Comparison of ENCODE assay signal across 13 cellular contexts in genomic region chr21:45378258-45378966, GRCh38. TPM values are rescaled to one million over a fixed set of nuclear protein-coding genes. Genes with fewer than 3 reads are reported as not detected.
DNase-seq lines count a peak whose midpoint lies in the region; ATAC-seq, FAIRE-seq and TF ChIP-seq lines count a peak whose summit lies in the region.
"Had no signal": no experiment of that assay in that cellular context is flagged by ENCODE, and none has a peak within 500 bp of the region (broad histone marks: within the 10 kb centered on the region; RNA-seq: fewer than 3 reads in every experiment).

No MANE protein-coding gene starts in this region.

- 54 to 62% (median 60%) methylated on average over 13 of the region's 13 CpGs for WGBS in ovary, 3 donors

- H3K9me3 ChIP-seq in SJSA1 (replicated peaks) (no peaks in the 10 kb centered on the region), ovary (no peaks in the 10 kb centered on the region)
- H3K9me3 ChIP-seq: adrenal gland had no signal

- no peak for FAIRE-seq in D721Med (lab: Jason Lieb, UNC)
- FAIRE-seq: small intestine had no signal

- DNase-seq in ELR (ENCODE audit: low read depth) (peak; percentile 85), SJSA1 (ENCODE audit: low read depth in 1 of 2, low spot score in 2 of 2) (peak; percentile 95 to 98), foreskin melanocyte (peak; percentile 88), ovary (peak in 4 of 5 donors; percentile 5 to 32 (median 18)), D721Med (ENCODE audit: insufficient read length, low spot score) (no peak)
- DNase-seq in stimulated activated naive CD8-positive, alpha-beta T cell treated with anti-CD3 and anti-CD28 coated beads, Interleukin-15, amount 100 ng/mL, for 72 hours: no peak
- DNase-seq: activated CD8-positive, alpha-beta T cell treated with anti-CD3 and anti-CD28 coated beads, Interleukin-2, amount 10 ng/mL, durations not matched to agents 7 days and 5 days; NCI-H524; small intestine; T-helper 1 cell had no signal

- no peaks in the 10 kb centered on the region for H3K9me3 Mint-ChIP-seq in stimulated activated naive CD8-positive, alpha-beta T cell treated with anti-CD3 and anti-CD28 coated beads, Interleukin-15, amount 100 ng/mL, for 72 hours

- no peak for TF ChIP-seq EP300 in ovary (IDR thresholded peaks at IDR 0.05)

- intact Hi-C loops in ovary (cut with DNase I): no loop called here

- no peak for ATAC-seq in esophagus mucosa
- no peak for ATAC-seq in HG03521 (IDR thresholded peaks at IDR 0.05; ENCODE audit: unreplicated experiment)
- no peak for ATAC-seq in stimulated activated naive CD8-positive, alpha-beta T cell treated with anti-CD3 and anti-CD28 coated beads, Interleukin-15, amount 100 ng/mL, for 72 hours
- ATAC-seq: activated CD8-positive, alpha-beta T cell treated with anti-CD3 and anti-CD28 coated beads, Interleukin-2, amount 10 ng/mL, durations not matched to agents 7 days and 5 days had no signal

- no peaks in the 10 kb centered on the region for H3K4me1 Mint-ChIP-seq in stimulated activated naive CD8-positive, alpha-beta T cell treated with anti-CD3 and anti-CD28 coated beads, Interleukin-15, amount 100 ng/mL, for 72 hours

- no peak overlapping the region for H3K27ac Mint-ChIP-seq in stimulated activated naive CD8-positive, alpha-beta T cell treated with anti-CD3 and anti-CD28 coated beads, Interleukin-15, amount 100 ng/mL, for 72 hours
- H3K27ac Mint-ChIP-seq: activated CD8-positive, alpha-beta T cell treated with anti-CD3 and anti-CD28 coated beads, Interleukin-2, amount 10 ng/mL, durations not matched to agents 7 days and 5 days had no signal

- no peak for TF ChIP-seq POLR2A in ovary (IDR thresholded peaks at IDR 0.05)

- H3K4me3 ChIP-seq in SJSA1 (no peak overlapping the region), ovary (no peak overlapping the region)
- H3K4me3 ChIP-seq: adrenal gland had no signal

- TF ChIP-seq CTCF in ovary (IDR thresholded peaks at IDR 0.05): no peak
- TF ChIP-seq CTCF in D721Med (IDR thresholded peaks at IDR 0.05; ENCODE audit: insufficient read depth, missing control alignments): no peak

- H3K4me3 Mint-ChIP-seq in stimulated activated naive CD8-positive, alpha-beta T cell treated with anti-CD3 and anti-CD28 coated beads, Interleukin-15, amount 100 ng/mL, for 72 hours: no peak overlapping the region
- H3K4me3 Mint-ChIP-seq: activated CD8-positive, alpha-beta T cell treated with anti-CD3 and anti-CD28 coated beads, Interleukin-2, amount 10 ng/mL, durations not matched to agents 7 days and 5 days had no signal

- peak overlapping the region; percentile 85 for H3K27ac ChIP-seq in SJSA1
- H3K27ac ChIP-seq in ovary: no peak overlapping the region
- H3K27ac ChIP-seq: adrenal gland had no signal

- H3K27me3 Mint-ChIP-seq in stimulated activated naive CD8-positive, alpha-beta T cell treated with anti-CD3 and anti-CD28 coated beads, Interleukin-15, amount 100 ng/mL, for 72 hours: peaks cover 23% of the 10 kb centered on the region

- no peaks in the 10 kb centered on the region for H3K27me3 ChIP-seq in SJSA1 (replicated peaks)
- no peaks in the 10 kb centered on the region for H3K27me3 ChIP-seq in ovary
- H3K27me3 ChIP-seq: adrenal gland had no signal

- H3K36me3 ChIP-seq in SJSA1 (no peaks in the 10 kb centered on the region), ovary (no peaks in the 10 kb centered on the region)
- H3K36me3 ChIP-seq: adrenal gland had no signal

- H3K4me1 ChIP-seq in SJSA1 (replicated peaks) (peaks cover 27% of the 10 kb centered on the region), ovary (ENCODE audit: insufficient read depth) (no peaks in the 10 kb centered on the region)
- H3K4me1 ChIP-seq: adrenal gland had no signal

RNA-seq across cellular contexts. Expression of gene COL18A1, which starts 26.6 kb away (rescaled TPM):
- 55.9 TPM in 2 replicates for total RNA-seq in SJSA1 (2014; rRNA removed; shearing (Covaris generic))
- total RNA-seq in ovary: 100 to 1,000 TPM; 141 to 353 (median 270) TPM
- 100 to 1,000 TPM in 1 of 2 donors, 10 to 100 TPM in 1; 11.1 to 201 TPM for polyA plus RNA-seq in ovary
- 26.7 TPM for total RNA-seq in esophagus mucosa

Comparison
In these comparisons a context has a peak if more than half of its experiments do, and no peak if none do; other contexts are left out.
1. DNase-seq: peak in ELR (single experiment), SJSA1 (2 of 2), foreskin melanocyte (single experiment) and ovary (4 of 5); none in D721Med (single experiment) and stimulated activated naive CD8-positive, alpha-beta T cell treated with anti-CD3 and anti-CD28 coated beads, Interleukin-15, amount 100 ng/mL, for 72 hours (0 of 2).